In genomic region chr3:185825379-185825638, GRCh38 we compare ENCODE assay signal across 8 cellular contexts. TPM values are rescaled to one million over a fixed set of nuclear protein-coding genes. Genes with fewer than 3 reads are reported as not detected.
DNase-seq lines count a peak whose midpoint lies in the region; ATAC-seq and TF ChIP-seq lines count a peak whose summit lies in the region.

No MANE protein-coding gene starts in this region.

- no peak overlapping the region for H2BK12ac ChIP-seq in H9 (ENCODE audit: insufficient read length, low read depth, low read length)

- peak overlapping the region; percentile 91 for H3K4me2 ChIP-seq in H9 (ENCODE audit: insufficient read depth, insufficient read length, low read length)

- TF ChIP-seq CTCF in H9 (conservative IDR thresholded peaks at IDR 0.05) (no peak), lower lobe of right lung (IDR thresholded peaks at IDR 0.05) (no peak)

- no peak for ATAC-seq in activated naive CD8-positive, alpha-beta T cell treated with anti-CD3 and anti-CD28 coated beads, Interleukin-2, amount 50 U/mL, for 24 hours
- ATAC-seq in lower lobe of right lung: no peak

- peaks cover 35 to 41% of the 10 kb centered on the region in 2 experiments for H3K9me3 Mint-ChIP-seq in H9
- no peaks in the 10 kb centered on the region for H3K9me3 Mint-ChIP-seq in activated naive CD8-positive, alpha-beta T cell treated with anti-CD3 and anti-CD28 coated beads, Interleukin-2, amount 50 U/mL, for 24 hours

- H2AK5ac ChIP-seq in H9 (ENCODE audit: insufficient read length, low read length): no peak overlapping the region

- no peak for DNase-seq in H9
- DNase-seq in activated naive CD8-positive, alpha-beta T cell treated with anti-CD3 and anti-CD28 coated beads, Interleukin-2, amount 50 U/mL, for 24 hours: no peak
- DNase-seq in lower lobe of right lung: no peak
- no peak for DNase-seq in GM19240 (ENCODE audit: insufficient read length, low spot score)
- DNase-seq in DMS 273 treated with DMSO at 0.1 percent for 48 hours (lab: John Stamatoyannopoulos, UW): no peak
- DNase-seq in NCI-H2196 (lab: John Stamatoyannopoulos, UW; ENCODE audit: unreplicated experiment): no peak
- no peak for DNase-seq in DMS53 treated with DMSO at 0.1 percent for 48 hours (lab: John Stamatoyannopoulos, UW; ENCODE audit: unreplicated experiment)

- peak overlapping the region; percentile 10; the same call in 1 of the 2 replicates for H3K27ac ChIP-seq in ACC112 (ENCODE audit: low read depth, low read length)
- no peak overlapping the region for H3K27ac ChIP-seq in H9 (ENCODE audit: insufficient read length, low read depth, low read length)
- H3K27ac ChIP-seq in lower lobe of right lung: peak overlapping the region; percentile 88

- H3K14ac ChIP-seq in H9 (ENCODE audit: insufficient read depth, low read length): peak overlapping the region; percentile 58; the same call in 1 of the 2 replicates

- no peak overlapping the region for H3K56ac ChIP-seq in H9 (ENCODE audit: insufficient read length, low read depth, low read length)

- peak overlapping the region; percentile 96 for H3K4me3 ChIP-seq in ACC112 (ENCODE audit: low read depth, low read length)
- peak overlapping the region; percentile 87 for H3K4me3 ChIP-seq in lower lobe of right lung

- peak overlapping the region in 1 of 3 experiments; percentile 90; a peak in 4 of 7 replicates for H3K27ac Mint-ChIP-seq in H9
- H3K27ac Mint-ChIP-seq in activated naive CD8-positive, alpha-beta T cell treated with anti-CD3 and anti-CD28 coated beads, Interleukin-2, amount 50 U/mL, for 24 hours: no peak overlapping the region

- peak overlapping the region; percentile 47 for H3K18ac ChIP-seq in H9 (ENCODE audit: insufficient read length, low read depth, low read length)

- peaks cover 42 to 43% (median 42%) of the 10 kb centered on the region in 3 experiments for H3K36me3 Mint-ChIP-seq in H9 (ENCODE audit: insufficient read depth in 1 of 3, low read depth in 3 of 3)
- no peaks in the 10 kb centered on the region for H3K36me3 Mint-ChIP-seq in activated naive CD8-positive, alpha-beta T cell treated with anti-CD3 and anti-CD28 coated beads, Interleukin-2, amount 50 U/mL, for 24 hours (ENCODE audit: low read depth)

- H3T11ph ChIP-seq in H9 (ENCODE audit: low read length): no peak overlapping the region

- no peaks in the 10 kb centered on the region for H4K20me1 ChIP-seq in H9 (ENCODE audit: control insufficient read depth, insufficient read depth, insufficient read length)

- H3K4me1 ChIP-seq in ACC112 (ENCODE audit: control insufficient read depth, insufficient read depth, low read length, unreplicated experiment) (peaks cover 13% of the 10 kb centered on the region), H9 (ENCODE audit: insufficient read depth, low read length) (peaks cover 4% of the 10 kb centered on the region; the same call in 1 of the 2 replicates), lower lobe of right lung (peaks cover 11% of the 10 kb centered on the region)

- H4K8ac ChIP-seq in H9 (replicated peaks; ENCODE audit: insufficient read length, low read depth, low read length): no peak overlapping the region

- H3K9me3 ChIP-seq in H9 (ENCODE audit: control insufficient read depth, low read depth, low read length): peaks cover 18% of the 10 kb centered on the region
- H3K9me3 ChIP-seq in lower lobe of right lung: no peaks in the 10 kb centered on the region

- H3K23ac ChIP-seq in H9 (ENCODE audit: insufficient read length, low read depth, low read length): no peak overlapping the region

- peak overlapping the region; percentile 2 for H3K9ac ChIP-seq in H9 (ENCODE audit: extremely low read depth, insufficient read length, low read length)

- peaks cover 8% of the 10 kb centered on the region for H3K23me2 ChIP-seq in H9 (ENCODE audit: insufficient read length, low read depth, low read length, poor library complexity, severe bottlenecking)

- H2BK15ac ChIP-seq in H9 (ENCODE audit: low read depth, low read length): no peak overlapping the region

- H3K4me3 Mint-ChIP-seq in H9: peak overlapping the region; percentile 91 to 95
- peak overlapping the region; percentile 71 for H3K4me3 Mint-ChIP-seq in activated naive CD8-positive, alpha-beta T cell treated with anti-CD3 and anti-CD28 coated beads, Interleukin-2, amount 50 U/mL, for 24 hours

- H2AFZ ChIP-seq in ACC112 (ENCODE audit: low read length, unreplicated experiment): peak overlapping the region; percentile 34
- no peak overlapping the region for H2AFZ ChIP-seq in H9 (ENCODE audit: low read length)

- peaks cover 21% of the 10 kb centered on the region for H3K27me3 Mint-ChIP-seq in H9 (ENCODE audit: low read depth)
- H3K27me3 Mint-ChIP-seq in activated naive CD8-positive, alpha-beta T cell treated with anti-CD3 and anti-CD28 coated beads, Interleukin-2, amount 50 U/mL, for 24 hours: peaks cover 68% of the 10 kb centered on the region

- no peak overlapping the region for H2BK120ac ChIP-seq in H9 (ENCODE audit: low read depth, low read length, poor library complexity, severe bottlenecking)

- H3K36me3 ChIP-seq in ACC112 (ENCODE audit: insufficient read depth, low read length) (peaks cover 16% of the 10 kb centered on the region), lower lobe of right lung (no peaks in the 10 kb centered on the region)

- H4K5ac ChIP-seq in H9 (ENCODE audit: insufficient read length, low read depth, low read length): no peak overlapping the region

- peaks cover 64% of the 10 kb centered on the region for H3K79me2 ChIP-seq in ACC112 (ENCODE audit: control insufficient read depth, insufficient read depth, low read length, unreplicated experiment)
- peaks cover 12% of the 10 kb centered on the region; the same call in 1 of the 2 replicates for H3K79me2 ChIP-seq in H9 (ENCODE audit: insufficient read depth, low read length)

- H3K79me1 ChIP-seq in H9 (ENCODE audit: insufficient read depth, low read depth, low read length, poor library complexity, severe bottlenecking): no peaks in the 10 kb centered on the region

- no CpG with 5 or more reads among the region's 47 CpGs for WGBS in H9 (ENCODE audit: extremely low coverage, insufficient read length, low lambda C conversion rate)

- H3K4ac ChIP-seq in H9 (ENCODE audit: low read depth, low read length): no peak overlapping the region

- no peak overlapping the region for H2BK20ac ChIP-seq in H9 (ENCODE audit: low read depth, low read length, poor library complexity, severe bottlenecking)

- no peak overlapping the region for H2BK5ac ChIP-seq in H9 (ENCODE audit: insufficient read length, low read length)

- intact Hi-C loops in lower lobe of right lung (cut with DNase I): no loop called here

- H4K91ac ChIP-seq in H9 (ENCODE audit: insufficient read length, low read depth, low read length): no peak overlapping the region

- peaks cover 27 to 28% of the 10 kb centered on the region in 2 experiments for H3K4me1 Mint-ChIP-seq in H9
- peaks cover 10% of the 10 kb centered on the region for H3K4me1 Mint-ChIP-seq in activated naive CD8-positive, alpha-beta T cell treated with anti-CD3 and anti-CD28 coated beads, Interleukin-2, amount 50 U/mL, for 24 hours

- no peaks in the 10 kb centered on the region for H3K27me3 ChIP-seq in ACC112 (ENCODE audit: insufficient read depth, low read length)
- no peaks in the 10 kb centered on the region for H3K27me3 ChIP-seq in H9 (ENCODE audit: insufficient read depth, low read length)
- peaks cover 13% of the 10 kb centered on the region for H3K27me3 ChIP-seq in lower lobe of right lung (ENCODE audit: low read depth)

RNA-seq across cellular contexts. Expression of gene IGF2BP2, which starts 0.5 kb away (rescaled TPM):
- total RNA-seq in H9 (2021): 122 and 130 TPM in 2 replicates
- total RNA-seq in lower lobe of right lung: 19.4 TPM
